In the genomic region with DNA sequence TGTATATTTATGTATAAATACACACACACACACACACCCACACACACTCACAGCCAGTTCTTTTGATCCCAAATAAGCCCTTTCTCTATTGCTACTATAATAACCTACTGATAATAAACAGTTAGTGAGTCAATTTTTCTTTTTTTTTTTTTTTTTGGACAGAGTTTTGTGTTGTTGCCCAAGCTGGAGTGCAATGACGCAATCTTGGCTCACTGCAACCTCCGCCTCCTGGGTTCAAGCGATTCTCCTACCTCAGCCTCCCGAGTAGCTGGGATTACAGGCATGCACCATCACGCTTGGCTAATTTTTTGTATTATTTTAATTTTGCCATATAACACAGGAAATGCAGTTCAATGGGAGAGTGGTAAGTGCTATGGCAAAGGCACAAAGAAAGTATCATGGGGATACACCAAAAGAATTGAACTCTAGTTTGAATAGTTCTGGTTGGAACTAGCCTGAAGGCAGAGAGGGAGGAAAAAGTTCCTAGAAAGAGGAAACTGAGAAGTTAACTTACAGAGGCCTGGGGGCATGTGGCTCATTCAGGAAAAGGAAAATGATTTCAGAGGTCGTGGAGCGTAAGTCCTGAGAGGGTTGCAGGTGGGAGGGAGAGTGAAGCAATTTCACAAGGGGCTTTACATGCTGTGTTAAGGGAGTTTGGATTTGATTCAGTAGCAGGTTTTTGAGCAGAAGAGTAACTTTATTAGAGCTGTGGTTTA, we compare ENCODE assay signal across 1 cellular context.
TF ChIP-seq lines count a peak whose summit lies in the region.

No MANE protein-coding gene starts in this region.

TF ChIP-seq in K562, 482 proteins besides CTCF, POLR2A, EP300 and RAD21:
- TF ChIP-seq, protein P1, sequence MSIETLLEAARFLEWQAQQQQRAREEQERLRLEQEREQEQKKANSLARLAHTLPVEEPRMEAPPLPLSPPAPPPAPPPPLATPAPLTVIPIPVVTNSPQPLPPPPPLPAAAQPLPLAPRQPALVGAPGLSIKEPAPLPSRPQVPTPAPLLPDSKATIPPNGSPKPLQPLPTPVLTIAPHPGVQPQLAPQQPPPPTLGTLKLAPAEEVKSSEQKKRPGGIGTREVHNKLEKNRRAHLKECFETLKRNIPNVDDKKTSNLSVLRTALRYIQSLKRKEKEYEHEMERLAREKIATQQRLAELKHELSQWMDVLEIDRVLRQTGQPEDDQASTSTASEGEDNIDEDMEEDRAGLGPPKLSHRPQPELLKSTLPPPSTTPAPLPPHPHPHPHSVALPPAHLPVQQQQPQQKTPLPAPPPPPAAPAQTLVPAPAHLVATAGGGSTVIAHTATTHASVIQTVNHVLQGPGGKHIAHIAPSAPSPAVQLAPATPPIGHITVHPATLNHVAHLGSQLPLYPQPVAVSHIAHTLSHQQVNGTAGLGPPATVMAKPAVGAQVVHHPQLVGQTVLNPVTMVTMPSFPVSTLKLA (conservative IDR thresholded peaks at IDR 0.05), result no peak
- TF ChIP-seq XRCC5 (IDR thresholded peaks at IDR 0.05; ENCODE audit: low read depth, low read length) (no peak), NR1H2 (CRISPR knock-in tag; IDR thresholded peaks at IDR 0.05) (no peak), TCF7 (IDR thresholded peaks at IDR 0.05; ENCODE audit: borderline replicate concordance) (no peak), SIN3B (IDR thresholded peaks at IDR 0.05; ENCODE audit: low read depth) (no peak), ZNF699 (CRISPR knock-in tag; IDR thresholded peaks at IDR 0.05; ENCODE audit: insufficient replicate concordance) (no peak), CEBPB (tag; IDR thresholded peaks at IDR 0.05) (0 out of 2 replicates have a peak, but pooled peaks have one; percentile 7)
- TF ChIP-seq, protein P2, sequence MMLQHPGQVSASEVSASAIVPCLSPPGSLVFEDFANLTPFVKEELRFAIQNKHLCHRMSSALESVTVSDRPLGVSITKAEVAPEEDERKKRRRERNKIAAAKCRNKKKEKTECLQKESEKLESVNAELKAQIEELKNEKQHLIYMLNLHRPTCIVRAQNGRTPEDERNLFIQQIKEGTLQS (IDR thresholded peaks at IDR 0.05), result 0 out of 2 replicates have a peak, but pooled peaks have one; percentile 13
- TF ChIP-seq, protein P2 (CRISPR knock-in tag; conservative IDR thresholded peaks at IDR 0.05), result no peak
TF ChIP-seq in K562: peak in this region for 2.
